8 cellular contexts compared by ENCODE assay signal in genomic region chr2:234446404-234447076, GRCh38. TPM values are rescaled to one million over a fixed set of nuclear protein-coding genes. Genes with fewer than 3 reads are reported as not detected.
DNase-seq lines count a peak whose midpoint lies in the region; ATAC-seq, FAIRE-seq and TF ChIP-seq lines count a peak whose summit lies in the region.

No MANE protein-coding gene starts in this region.

- FAIRE-seq in pancreas (lab: Jason Lieb, UNC), result no peak

- no peaks in the 10 kb centered on the region for H3K36me3 ChIP-seq in pancreas
- no peaks in the 10 kb centered on the region for H3K36me3 ChIP-seq in upper lobe of right lung

- TF ChIP-seq CTCF in pancreas (IDR thresholded peaks at IDR 0.05) (no peak), upper lobe of right lung (IDR thresholded peaks at IDR 0.05) (no peak)

- ATAC-seq in HG03139 (IDR thresholded peaks at IDR 0.05; ENCODE audit: unreplicated experiment) (peak; percentile 97), pancreas (peak in 3 of 4 donors; percentile 60 to 88 (median 88)), upper lobe of right lung (peak; percentile 98)

- WGBS in pancreas, 2 donors, result 73 to 80% methylated on average over 18 of the region's 18 CpGs

- H3K4me1 ChIP-seq in pancreas, result no peaks in the 10 kb centered on the region
- peaks cover 35% of the 10 kb centered on the region for H3K4me1 ChIP-seq in upper lobe of right lung

- H3K27ac ChIP-seq in pancreas, result peak overlapping the region in 2 of 4 donors; percentile 47 to 49
- H3K27ac ChIP-seq in upper lobe of right lung, result peak overlapping the region; percentile 86

- H3K27me3 ChIP-seq in pancreas (no peaks in the 10 kb centered on the region), upper lobe of right lung (no peaks in the 10 kb centered on the region)

- no peak overlapping the region for H3K4me3 ChIP-seq in pancreas
- H3K4me3 ChIP-seq in upper lobe of right lung, result no peak overlapping the region

- TF ChIP-seq POLR2A in GM19099 (IDR thresholded peaks at IDR 0.05; ENCODE audit: extremely low read depth, insufficient read length, low read depth), result peak; percentile 53

- DNase-seq in activated CD4-positive, alpha-beta T cell treated with anti-CD3 and anti-CD28 coated beads for 1 hour, result peak; percentile 59
- DNase-seq in dermis blood vessel endothelial cell, result peak; percentile 67
- DNase-seq in pancreas, result peak in 2 of 6 donors; percentile 3 to 55
- peak; percentile 81 for DNase-seq in upper lobe of right lung
- no peak for DNase-seq in A172 (ENCODE audit: low spot score)
- DNase-seq in G401 (ENCODE audit: low spot score), result no peak

- intact Hi-C loops in pancreas (cut with DNase I) (no loop called here), upper lobe of right lung (cut with DNase I) (no loop called here)

- H3K9me3 ChIP-seq in pancreas, result no peaks in the 10 kb centered on the region
- no peaks in the 10 kb centered on the region for H3K9me3 ChIP-seq in upper lobe of right lung

- in situ Hi-C loops in G401 (cut with HindIII; ENCODE audit: low sequenced_read_pairs), result loop anchor here (5.0 kb wide), 1 partner anchor 74 kb away; no protein-coding TSS in a partner anchor

RNA-seq across cellular contexts. Expression of gene ARL4C, which starts 50.3 kb away (rescaled TPM):
- total RNA-seq in dermis blood vessel endothelial cell (6.1 TPM in 2 replicates), pancreas (10 to 100 TPM in 1 of 6 donors, 1 to 10 TPM in 5; 2.4 to 15.4 (median 4.9) TPM), upper lobe of right lung (21.2 TPM)
- polyA plus RNA-seq in pancreas, result 1 to 10 TPM; 2.8 to 6.6 TPM
- total RNA-seq in A172 (2014; rRNA removed; shearing (Covaris generic)), result 72.2 and 79.6 TPM in 2 replicates
- 33.1 and 39.8 TPM in 2 replicates for total RNA-seq in G401 (2014; rRNA removed; shearing (Covaris generic))

Comparison
In these comparisons a context has a peak if more than half of its experiments do, and no peak if none do; other contexts are left out.
1. DNase-seq: peak in activated CD4-positive, alpha-beta T cell treated with anti-CD3 and anti-CD28 coated beads for 1 hour (single experiment), dermis blood vessel endothelial cell (single experiment) and upper lobe of right lung (single experiment); none in A172 (single experiment) and G401 (single experiment).
2. Peak in every context shown above with its lines, with median percentiles within 50 percentile points of each other: ATAC-seq.